Comparison of ENCODE assay signal across 10 cellular contexts in the genomic region with DNA sequence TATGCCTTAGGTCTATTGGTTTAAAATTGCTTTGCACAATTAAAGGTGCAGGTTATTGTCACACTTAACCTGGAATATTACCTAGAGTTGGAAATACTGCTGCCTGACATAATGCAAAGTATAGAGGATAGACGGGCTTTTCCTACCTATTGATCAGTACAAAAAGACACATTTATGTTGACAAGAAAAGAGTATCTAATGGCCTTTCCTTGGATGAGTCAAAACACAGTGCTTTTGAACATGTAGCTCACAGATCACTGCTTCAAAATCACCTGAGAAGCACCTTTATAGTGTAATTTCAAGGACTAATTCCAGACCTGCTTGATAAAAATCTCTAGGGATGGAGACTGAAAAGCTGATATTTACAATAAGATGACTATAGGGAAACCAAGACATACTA.
"Had no signal": no experiment of that assay in that cellular context is flagged by ENCODE, and none has a peak within 500 bp of the region (broad histone marks: within the 10 kb centered on the region; RNA-seq: fewer than 3 reads in every experiment).

No MANE protein-coding gene starts in this region.

- FAIRE-seq: H1, H54 had no signal

- H2AFZ ChIP-seq: GM23248, GM23338 had no signal

- H3K27ac ChIP-seq: GM23248 had no signal

- H3K9ac ChIP-seq: GM23248 had no signal

- H3K4me1 ChIP-seq: HAP-1 had no signal

- DNase-seq: GM23248, GOT3, H7, H9, HCEC 1CT, HFFc6 had no signal

- H3K9me3 ChIP-seq: HAP-1 had no signal

- H3K4me3 ChIP-seq: GM23248, GM23338, HAP-1 had no signal

- H3K36me3 ChIP-seq: HAP-1 had no signal

- H3K4me2 ChIP-seq: GM23338 had no signal
